Comparison of ENCODE assay signal across 1 cellular context in genomic region chr13:29849071-29849541, GRCh38.
TF ChIP-seq lines count a peak whose summit lies in the region.

No MANE protein-coding gene starts in this region.

TF ChIP-seq in K562, 482 proteins besides CTCF, POLR2A, EP300 and RAD21 (continued from another document):
- TF ChIP-seq MGA (IDR thresholded peaks at IDR 0.05) = no peak
- no peak for TF ChIP-seq DACH1 (IDR thresholded peaks at IDR 0.05; ENCODE audit: partially characterized antibody)
- TF ChIP-seq CBFA2T3 (IDR thresholded peaks at IDR 0.05) = peak; percentile 6; the same call in 1 of the 2 replicates
- TF ChIP-seq KDM1A (IDR thresholded peaks at IDR 0.05) = peak; percentile 55 to 68; a peak in 3 of 4 replicates
- TF ChIP-seq CCAR2 (IDR thresholded peaks at IDR 0.05; ENCODE audit: low read depth, low read length) = no peak
- no peak for TF ChIP-seq ZFX (CRISPR knock-in tag; IDR thresholded peaks at IDR 0.05)
- TF ChIP-seq CHAMP1 (IDR thresholded peaks at IDR 0.05) = no peak
- TF ChIP-seq POLR2G (IDR thresholded peaks at IDR 0.05; ENCODE audit: low read depth, low read length) = no peak
